In the genomic region with DNA sequence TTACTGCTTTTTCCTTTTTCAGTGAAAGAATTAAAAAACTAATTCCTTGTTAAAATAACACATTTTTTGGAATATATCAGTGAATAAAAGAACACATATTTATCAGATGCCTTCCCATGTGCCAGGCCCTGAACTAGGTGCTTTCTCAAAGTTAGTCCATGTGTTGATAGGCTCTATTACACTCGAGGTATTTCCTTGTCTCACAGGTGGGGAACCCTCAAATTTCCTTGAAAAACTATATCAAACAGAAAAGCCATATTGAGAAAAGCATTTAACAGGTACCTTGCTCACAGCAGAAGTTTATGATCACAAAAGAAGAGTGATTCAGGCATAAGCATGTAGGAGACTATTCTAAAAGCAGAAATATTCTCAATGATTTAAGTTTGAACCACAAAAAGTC, we compare ENCODE assay signal across 14 cellular contexts.
"Had no signal": no experiment of that assay in that cellular context is flagged by ENCODE, and none has a peak within 500 bp of the region (broad histone marks: within the 10 kb centered on the region; RNA-seq: fewer than 3 reads in every experiment).

No MANE protein-coding gene starts in this region.

- H3K36me3 ChIP-seq: colonic mucosa, prostate gland had no signal

- H3K9me3 Mint-ChIP-seq: activated naive CD8-positive, alpha-beta T cell treated with anti-CD3 and anti-CD28 coated beads, Interleukin-2, amount 50 U/mL, for 24 hours; natural killer cell had no signal

- H3K27me3 Mint-ChIP-seq: activated CD4-positive, alpha-beta T cell treated with anti-CD3 and anti-CD28 coated beads for 36 hours; activated naive CD8-positive, alpha-beta T cell treated with anti-CD3 and anti-CD28 coated beads, Interleukin-2, amount 50 U/mL, for 24 hours had no signal

- H3K27ac ChIP-seq: colonic mucosa, gastroesophageal sphincter, prostate gland had no signal

- H3K9me3 ChIP-seq: colonic mucosa, gastroesophageal sphincter, prostate gland had no signal

- H3K4me1 Mint-ChIP-seq: activated CD4-positive, alpha-beta T cell treated with anti-CD3 and anti-CD28 coated beads for 36 hours; activated naive CD8-positive, alpha-beta T cell treated with anti-CD3 and anti-CD28 coated beads, Interleukin-2, amount 50 U/mL, for 24 hours; natural killer cell had no signal

- H3K4me1 ChIP-seq: colonic mucosa, gastroesophageal sphincter, prostate gland had no signal

- DNase-seq: activated CD4-positive, alpha-beta T cell treated with anti-CD3 and anti-CD28 coated beads for 36 hours; activated CD8-positive, alpha-beta T cell treated with anti-CD3 and anti-CD28 coated beads, Interleukin-2, amount 10 ng/mL, durations not matched to agents 7 days and 5 days; activated naive CD4-positive, alpha-beta T cell treated with Interleukin-2 at 50 U/mL for 16 hours; activated naive CD8-positive, alpha-beta T cell treated with anti-CD3 and anti-CD28 coated beads, Interleukin-2, amount 50 U/mL, for 24 hours; colonic mucosa; effector CD4-positive, alpha-beta T cell; natural killer cell; nucleus accumbens; stimulated activated CD4-positive, alpha-beta T cell treated with anti-CD3 and anti-CD28 coated beads, Interleukin-4, amount 100 ng/mL, for 1 hour; stimulated activated CD8-positive, alpha-beta memory T cell treated with anti-CD3 and anti-CD28 coated beads, Interleukin-4, amount 100 ng/mL, for 48 hours; stimulated activated naive CD8-positive, alpha-beta T cell treated with anti-CD3 and anti-CD28 coated beads, Interleukin-15, Interleukin-2, amounts not matched to agents 100 U/mL and 50 U/mL, for 24 hours; T-helper 9 cell had no signal

- ATAC-seq: activated CD4-positive, alpha-beta T cell treated with anti-CD3 and anti-CD28 coated beads for 36 hours; activated CD8-positive, alpha-beta T cell treated with anti-CD3 and anti-CD28 coated beads, Interleukin-2, amount 10 ng/mL, durations not matched to agents 7 days and 5 days; activated naive CD8-positive, alpha-beta T cell treated with anti-CD3 and anti-CD28 coated beads, Interleukin-2, amount 50 U/mL, for 24 hours; gastroesophageal sphincter; natural killer cell; stimulated activated naive CD8-positive, alpha-beta T cell treated with anti-CD3 and anti-CD28 coated beads, Interleukin-15, Interleukin-2, amounts not matched to agents 100 U/mL and 50 U/mL, for 24 hours had no signal

- H3K4me3 Mint-ChIP-seq: activated CD4-positive, alpha-beta T cell treated with anti-CD3 and anti-CD28 coated beads for 36 hours; activated CD8-positive, alpha-beta T cell treated with anti-CD3 and anti-CD28 coated beads, Interleukin-2, amount 10 ng/mL, durations not matched to agents 7 days and 5 days; activated naive CD8-positive, alpha-beta T cell treated with anti-CD3 and anti-CD28 coated beads, Interleukin-2, amount 50 U/mL, for 24 hours; natural killer cell had no signal

- H3K27me3 ChIP-seq: colonic mucosa, gastroesophageal sphincter had no signal

- H3K4me3 ChIP-seq: colonic mucosa, gastroesophageal sphincter, prostate gland had no signal
